20 cellular contexts compared by ENCODE assay signal in genomic region chr22:43634316-43634715, GRCh38.
"Had no signal": no experiment of that assay in that cellular context is flagged by ENCODE, and none has a peak within 500 bp of the region (broad histone marks: within the 10 kb centered on the region; RNA-seq: fewer than 3 reads in every experiment).

No MANE protein-coding gene starts in this region.

- ATAC-seq: esophagus mucosa, foreskin keratinocyte, gastroesophageal sphincter, heart right ventricle, left cardiac atrium, left lung, left ventricle myocardium superior, lower lobe of right lung, mucosa of descending colon had no signal

- H3K4me3 ChIP-seq: coronary artery, dorsolateral prefrontal cortex, gastroesophageal sphincter, heart right ventricle, left lung, lower lobe of right lung, mucosa of descending colon had no signal

- H3K27ac Mint-ChIP-seq: mesothelial cell of epicardium, naive B cell had no signal

- H3K27ac ChIP-seq: coronary artery, dorsolateral prefrontal cortex, epithelial cell of prostate, foreskin keratinocyte, gastroesophageal sphincter, heart right ventricle, left lung, lower lobe of right lung had no signal

- H3K4me1 Mint-ChIP-seq: naive B cell had no signal

- H3K4me1 ChIP-seq: foreskin keratinocyte, gastroesophageal sphincter, heart right ventricle, left lung, lower lobe of right lung had no signal

- H3K4me3 Mint-ChIP-seq: mesothelial cell of epicardium, naive B cell had no signal

- H3K36me3 ChIP-seq: heart right ventricle, left lung, lower lobe of right lung had no signal

- DNase-seq: dermis blood vessel endothelial cell; dorsolateral prefrontal cortex; effector CD4-positive, alpha-beta T cell; effector memory CD4-positive, alpha-beta T cell; erythroblast; foreskin keratinocyte; heart right ventricle; hippocampal formation; left cardiac atrium; left lung; left ventricle myocardium superior; lower lobe of right lung; mesenchymal stem cell; mucosa of descending colon; naive B cell had no signal

- H3K27me3 ChIP-seq: dorsolateral prefrontal cortex, foreskin keratinocyte, gastroesophageal sphincter, heart right ventricle, left lung had no signal
